Comparison of ENCODE assay signal across 1 cellular context in the genomic region with DNA sequence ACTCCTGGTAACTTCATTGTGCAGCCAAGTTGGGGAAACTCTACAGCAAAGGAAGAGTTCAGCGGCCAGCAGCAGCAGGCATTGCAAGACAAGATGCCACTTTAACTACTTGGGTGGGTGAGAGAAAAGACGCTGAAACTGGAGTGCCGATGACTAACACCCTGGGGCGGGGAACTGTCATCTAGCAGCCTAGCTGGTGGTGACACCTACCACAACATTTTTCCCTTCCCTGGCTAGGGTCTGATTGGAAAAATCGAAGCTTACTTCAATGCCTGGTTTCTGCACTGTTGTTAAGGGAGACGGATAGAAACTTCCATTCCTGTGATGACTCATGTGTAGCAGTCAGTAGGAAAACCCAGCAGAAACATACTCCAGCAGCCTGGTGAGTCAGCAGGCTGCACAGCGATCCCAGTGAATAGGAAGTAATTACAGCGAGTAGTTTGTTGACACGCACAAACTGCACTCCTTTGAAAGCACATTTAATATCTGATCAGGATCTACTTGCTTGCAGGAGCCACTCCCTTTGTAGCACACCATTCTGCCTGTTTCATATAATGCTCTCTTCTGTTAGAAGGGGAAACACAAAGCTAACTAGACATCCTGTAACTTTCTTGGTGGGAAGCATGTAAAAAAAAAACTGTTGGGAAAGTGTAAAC.
TF ChIP-seq lines count a peak whose summit lies in the region.

No MANE protein-coding gene starts in this region.

TF ChIP-seq in HepG2, 621 proteins besides CTCF, POLR2A, EP300 and RAD21 (continued from another document and continues in another):
- TF ChIP-seq, protein P1, sequence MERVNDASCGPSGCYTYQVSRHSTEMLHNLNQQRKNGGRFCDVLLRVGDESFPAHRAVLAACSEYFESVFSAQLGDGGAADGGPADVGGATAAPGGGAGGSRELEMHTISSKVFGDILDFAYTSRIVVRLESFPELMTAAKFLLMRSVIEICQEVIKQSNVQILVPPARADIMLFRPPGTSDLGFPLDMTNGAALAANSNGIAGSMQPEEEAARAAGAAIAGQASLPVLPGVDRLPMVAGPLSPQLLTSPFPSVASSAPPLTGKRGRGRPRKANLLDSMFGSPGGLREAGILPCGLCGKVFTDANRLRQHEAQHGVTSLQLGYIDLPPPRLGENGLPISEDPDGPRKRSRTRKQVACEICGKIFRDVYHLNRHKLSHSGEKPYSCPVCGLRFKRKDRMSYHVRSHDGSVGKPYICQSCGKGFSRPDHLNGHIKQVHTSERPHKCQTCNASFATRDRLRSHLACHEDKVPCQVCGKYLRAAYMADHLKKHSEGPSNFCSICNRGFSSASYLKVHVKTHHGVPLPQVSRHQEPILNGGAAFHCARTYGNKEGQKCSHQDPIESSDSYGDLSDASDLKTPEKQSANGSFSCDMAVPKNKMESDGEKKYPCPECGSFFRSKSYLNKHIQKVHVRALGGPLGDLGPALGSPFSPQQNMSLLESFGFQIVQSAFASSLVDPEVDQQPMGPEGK (CRISPR knock-in tag; IDR thresholded peaks at IDR 0.05), result no peak
- TF ChIP-seq, protein P2, sequence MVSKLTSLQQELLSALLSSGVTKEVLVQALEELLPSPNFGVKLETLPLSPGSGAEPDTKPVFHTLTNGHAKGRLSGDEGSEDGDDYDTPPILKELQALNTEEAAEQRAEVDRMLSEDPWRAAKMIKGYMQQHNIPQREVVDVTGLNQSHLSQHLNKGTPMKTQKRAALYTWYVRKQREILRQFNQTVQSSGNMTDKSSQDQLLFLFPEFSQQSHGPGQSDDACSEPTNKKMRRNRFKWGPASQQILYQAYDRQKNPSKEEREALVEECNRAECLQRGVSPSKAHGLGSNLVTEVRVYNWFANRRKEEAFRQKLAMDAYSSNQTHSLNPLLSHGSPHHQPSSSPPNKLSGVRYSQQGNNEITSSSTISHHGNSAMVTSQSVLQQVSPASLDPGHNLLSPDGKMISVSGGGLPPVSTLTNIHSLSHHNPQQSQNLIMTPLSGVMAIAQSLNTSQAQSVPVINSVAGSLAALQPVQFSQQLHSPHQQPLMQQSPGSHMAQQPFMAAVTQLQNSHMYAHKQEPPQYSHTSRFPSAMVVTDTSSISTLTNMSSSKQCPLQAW (CRISPR knock-in tag; IDR thresholded peaks at IDR 0.05), result peak; percentile 61
- no peak for TF ChIP-seq FOXM1 (CRISPR knock-in tag; IDR thresholded peaks at IDR 0.05)
- TF ChIP-seq WIZ (CRISPR knock-in tag; IDR thresholded peaks at IDR 0.05), result no peak
- TF ChIP-seq, protein P3, sequence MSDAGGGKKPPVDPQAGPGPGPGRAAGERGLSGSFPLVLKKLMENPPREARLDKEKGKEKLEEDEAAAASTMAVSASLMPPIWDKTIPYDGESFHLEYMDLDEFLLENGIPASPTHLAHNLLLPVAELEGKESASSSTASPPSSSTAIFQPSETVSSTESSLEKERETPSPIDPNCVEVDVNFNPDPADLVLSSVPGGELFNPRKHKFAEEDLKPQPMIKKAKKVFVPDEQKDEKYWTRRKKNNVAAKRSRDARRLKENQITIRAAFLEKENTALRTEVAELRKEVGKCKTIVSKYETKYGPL (CRISPR knock-in tag; IDR thresholded peaks at IDR 0.05), result no peak
- TF ChIP-seq SIX1 (CRISPR knock-in tag; IDR thresholded peaks at IDR 0.05; ENCODE audit: borderline replicate concordance), result peak; percentile 82; the same call in 1 of the 2 replicates
- no peak for TF ChIP-seq ZNF160 (CRISPR knock-in tag; IDR thresholded peaks at IDR 0.05)
- no peak for TF ChIP-seq ATF1 (CRISPR knock-in tag; IDR thresholded peaks at IDR 0.05)
- 0 out of 2 replicates have a peak, but pooled peaks have one; percentile 46 for TF ChIP-seq ZNF124 (CRISPR knock-in tag; IDR thresholded peaks at IDR 0.05)
- no peak for TF ChIP-seq SAFB2 (CRISPR knock-in tag; IDR thresholded peaks at IDR 0.05; ENCODE audit: borderline replicate concordance, low read depth)
- TF ChIP-seq, protein P4, sequence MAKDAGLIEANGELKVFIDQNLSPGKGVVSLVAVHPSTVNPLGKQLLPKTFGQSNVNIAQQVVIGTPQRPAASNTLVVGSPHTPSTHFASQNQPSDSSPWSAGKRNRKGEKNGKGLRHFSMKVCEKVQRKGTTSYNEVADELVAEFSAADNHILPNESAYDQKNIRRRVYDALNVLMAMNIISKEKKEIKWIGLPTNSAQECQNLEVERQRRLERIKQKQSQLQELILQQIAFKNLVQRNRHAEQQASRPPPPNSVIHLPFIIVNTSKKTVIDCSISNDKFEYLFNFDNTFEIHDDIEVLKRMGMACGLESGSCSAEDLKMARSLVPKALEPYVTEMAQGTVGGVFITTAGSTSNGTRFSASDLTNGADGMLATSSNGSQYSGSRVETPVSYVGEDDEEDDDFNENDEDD (CRISPR knock-in tag; IDR thresholded peaks at IDR 0.05; ENCODE audit: borderline replicate concordance), result 0 out of 2 replicates have a peak, but pooled peaks have one; percentile 26
- no peak for TF ChIP-seq ZFAT (CRISPR knock-in tag; conservative IDR thresholded peaks at IDR 0.05)
- TF ChIP-seq DMAP1 (CRISPR knock-in tag; IDR thresholded peaks at IDR 0.05), result no peak
- TF ChIP-seq HDAC1 (CRISPR knock-in tag; IDR thresholded peaks at IDR 0.05), result peak; percentile 82
- TF ChIP-seq ZFP36L2 (CRISPR knock-in tag; IDR thresholded peaks at IDR 0.05), result no peak
- TF ChIP-seq, protein P5, sequence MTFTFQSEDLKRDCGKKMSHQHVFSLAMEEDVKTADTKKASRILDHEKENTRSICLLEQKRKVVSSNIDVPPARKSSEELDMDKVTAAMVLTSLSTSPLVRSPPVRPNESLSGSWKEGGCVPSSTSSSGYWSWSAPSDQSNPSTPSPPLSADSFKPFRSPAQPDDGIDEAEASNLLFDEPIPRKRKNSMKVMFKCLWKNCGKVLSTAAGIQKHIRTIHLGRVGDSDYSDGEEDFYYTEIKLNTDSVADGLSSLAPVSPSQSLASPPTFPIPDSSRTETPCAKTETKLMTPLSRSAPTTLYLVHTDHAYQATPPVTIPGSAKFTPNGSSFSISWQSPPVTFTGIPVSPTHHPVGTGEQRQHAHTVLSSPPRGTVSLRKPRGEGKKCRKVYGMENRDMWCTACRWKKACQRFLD (CRISPR knock-in tag; IDR thresholded peaks at IDR 0.05; ENCODE audit: borderline replicate concordance), result no peak
- TF ChIP-seq, protein P6, sequence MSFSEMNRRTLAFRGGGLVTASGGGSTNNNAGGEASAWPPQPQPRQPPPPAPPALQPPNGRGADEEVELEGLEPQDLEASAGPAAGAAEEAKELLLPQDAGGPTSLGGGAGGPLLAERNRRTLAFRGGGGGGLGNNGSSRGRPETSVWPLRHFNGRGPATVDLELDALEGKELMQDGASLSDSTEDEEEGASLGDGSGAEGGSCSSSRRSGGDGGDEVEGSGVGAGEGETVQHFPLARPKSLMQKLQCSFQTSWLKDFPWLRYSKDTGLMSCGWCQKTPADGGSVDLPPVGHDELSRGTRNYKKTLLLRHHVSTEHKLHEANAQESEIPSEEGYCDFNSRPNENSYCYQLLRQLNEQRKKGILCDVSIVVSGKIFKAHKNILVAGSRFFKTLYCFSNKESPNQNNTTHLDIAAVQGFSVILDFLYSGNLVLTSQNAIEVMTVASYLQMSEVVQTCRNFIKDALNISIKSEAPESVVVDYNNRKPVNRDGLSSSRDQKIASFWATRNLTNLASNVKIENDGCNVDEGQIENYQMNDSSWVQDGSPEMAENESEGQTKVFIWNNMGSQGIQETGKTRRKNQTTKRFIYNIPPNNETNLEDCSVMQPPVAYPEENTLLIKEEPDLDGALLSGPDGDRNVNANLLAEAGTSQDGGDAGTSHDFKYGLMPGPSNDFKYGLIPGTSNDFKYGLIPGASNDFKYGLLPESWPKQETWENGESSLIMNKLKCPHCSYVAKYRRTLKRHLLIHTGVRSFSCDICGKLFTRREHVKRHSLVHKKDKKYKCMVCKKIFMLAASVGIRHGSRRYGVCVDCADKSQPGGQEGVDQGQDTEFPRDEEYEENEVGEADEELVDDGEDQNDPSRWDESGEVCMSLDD (CRISPR knock-in tag; IDR thresholded peaks at IDR 0.05; ENCODE audit: borderline replicate concordance), result no peak
- peak; percentile 69; the same call in 1 of the 2 replicates for TF ChIP-seq ZNF547 (CRISPR knock-in tag; IDR thresholded peaks at IDR 0.05)
- TF ChIP-seq SNAI1 (CRISPR knock-in tag; IDR thresholded peaks at IDR 0.05; ENCODE audit: borderline replicate concordance), result no peak
- TF ChIP-seq ZNF713 (CRISPR knock-in tag; IDR thresholded peaks at IDR 0.05), result no peak
- TF ChIP-seq, protein P7, sequence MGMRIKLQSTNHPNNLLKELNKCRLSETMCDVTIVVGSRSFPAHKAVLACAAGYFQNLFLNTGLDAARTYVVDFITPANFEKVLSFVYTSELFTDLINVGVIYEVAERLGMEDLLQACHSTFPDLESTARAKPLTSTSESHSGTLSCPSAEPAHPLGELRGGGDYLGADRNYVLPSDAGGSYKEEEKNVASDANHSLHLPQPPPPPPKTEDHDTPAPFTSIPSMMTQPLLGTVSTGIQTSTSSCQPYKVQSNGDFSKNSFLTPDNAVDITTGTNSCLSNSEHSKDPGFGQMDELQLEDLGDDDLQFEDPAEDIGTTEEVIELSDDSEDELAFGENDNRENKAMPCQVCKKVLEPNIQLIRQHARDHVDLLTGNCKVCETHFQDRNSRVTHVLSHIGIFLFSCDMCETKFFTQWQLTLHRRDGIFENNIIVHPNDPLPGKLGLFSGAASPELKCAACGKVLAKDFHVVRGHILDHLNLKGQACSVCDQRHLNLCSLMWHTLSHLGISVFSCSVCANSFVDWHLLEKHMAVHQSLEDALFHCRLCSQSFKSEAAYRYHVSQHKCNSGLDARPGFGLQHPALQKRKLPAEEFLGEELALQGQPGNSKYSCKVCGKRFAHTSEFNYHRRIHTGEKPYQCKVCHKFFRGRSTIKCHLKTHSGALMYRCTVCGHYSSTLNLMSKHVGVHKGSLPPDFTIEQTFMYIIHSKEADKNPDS (CRISPR knock-in tag; IDR thresholded peaks at IDR 0.05), result peak; percentile 94
- TF ChIP-seq ZNF235 (CRISPR knock-in tag; IDR thresholded peaks at IDR 0.05; ENCODE audit: borderline replicate concordance), result no peak
- no peak for TF ChIP-seq NONO (IDR thresholded peaks at IDR 0.05)
- no peak for TF ChIP-seq NONO (CRISPR knock-in tag; conservative IDR thresholded peaks at IDR 0.05)
- TF ChIP-seq BCL6 (CRISPR knock-in tag; IDR thresholded peaks at IDR 0.05), result peak; percentile 70
- no peak for TF ChIP-seq ZNF24 (IDR thresholded peaks at IDR 0.05)
- TF ChIP-seq, protein P8, sequence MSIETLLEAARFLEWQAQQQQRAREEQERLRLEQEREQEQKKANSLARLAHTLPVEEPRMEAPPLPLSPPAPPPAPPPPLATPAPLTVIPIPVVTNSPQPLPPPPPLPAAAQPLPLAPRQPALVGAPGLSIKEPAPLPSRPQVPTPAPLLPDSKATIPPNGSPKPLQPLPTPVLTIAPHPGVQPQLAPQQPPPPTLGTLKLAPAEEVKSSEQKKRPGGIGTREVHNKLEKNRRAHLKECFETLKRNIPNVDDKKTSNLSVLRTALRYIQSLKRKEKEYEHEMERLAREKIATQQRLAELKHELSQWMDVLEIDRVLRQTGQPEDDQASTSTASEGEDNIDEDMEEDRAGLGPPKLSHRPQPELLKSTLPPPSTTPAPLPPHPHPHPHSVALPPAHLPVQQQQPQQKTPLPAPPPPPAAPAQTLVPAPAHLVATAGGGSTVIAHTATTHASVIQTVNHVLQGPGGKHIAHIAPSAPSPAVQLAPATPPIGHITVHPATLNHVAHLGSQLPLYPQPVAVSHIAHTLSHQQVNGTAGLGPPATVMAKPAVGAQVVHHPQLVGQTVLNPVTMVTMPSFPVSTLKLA (IDR thresholded peaks at IDR 0.05), result peak; percentile 28; the same call in 1 of the 2 replicates
- TF ChIP-seq NFE2 (CRISPR knock-in tag; IDR thresholded peaks at IDR 0.05), result 0 out of 2 replicates have a peak, but pooled peaks have one; percentile 50
- TF ChIP-seq ZNF850 (CRISPR knock-in tag; conservative IDR thresholded peaks at IDR 0.05), result no peak
- no peak for TF ChIP-seq SPEN (CRISPR knock-in tag; IDR thresholded peaks at IDR 0.05; ENCODE audit: low read depth)
- no peak for TF ChIP-seq ZNF10 (CRISPR knock-in tag; IDR thresholded peaks at IDR 0.05; ENCODE audit: borderline replicate concordance, low read depth)
- TF ChIP-seq POGZ (CRISPR knock-in tag; IDR thresholded peaks at IDR 0.05), result peak; percentile 63
- TF ChIP-seq, protein P9, sequence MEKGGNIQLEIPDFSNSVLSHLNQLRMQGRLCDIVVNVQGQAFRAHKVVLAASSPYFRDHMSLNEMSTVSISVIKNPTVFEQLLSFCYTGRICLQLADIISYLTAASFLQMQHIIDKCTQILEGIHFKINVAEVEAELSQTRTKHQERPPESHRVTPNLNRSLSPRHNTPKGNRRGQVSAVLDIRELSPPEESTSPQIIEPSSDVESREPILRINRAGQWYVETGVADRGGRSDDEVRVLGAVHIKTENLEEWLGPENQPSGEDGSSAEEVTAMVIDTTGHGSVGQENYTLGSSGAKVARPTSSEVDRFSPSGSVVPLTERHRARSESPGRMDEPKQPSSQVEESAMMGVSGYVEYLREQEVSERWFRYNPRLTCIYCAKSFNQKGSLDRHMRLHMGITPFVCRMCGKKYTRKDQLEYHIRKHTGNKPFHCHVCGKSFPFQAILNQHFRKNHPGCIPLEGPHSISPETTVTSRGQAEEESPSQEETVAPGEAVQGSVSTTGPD (CRISPR knock-in tag; IDR thresholded peaks at IDR 0.05), result no peak
- TF ChIP-seq TSC22D2 (CRISPR knock-in tag; IDR thresholded peaks at IDR 0.05; ENCODE audit: borderline replicate concordance), result no peak
- TF ChIP-seq, protein P10, sequence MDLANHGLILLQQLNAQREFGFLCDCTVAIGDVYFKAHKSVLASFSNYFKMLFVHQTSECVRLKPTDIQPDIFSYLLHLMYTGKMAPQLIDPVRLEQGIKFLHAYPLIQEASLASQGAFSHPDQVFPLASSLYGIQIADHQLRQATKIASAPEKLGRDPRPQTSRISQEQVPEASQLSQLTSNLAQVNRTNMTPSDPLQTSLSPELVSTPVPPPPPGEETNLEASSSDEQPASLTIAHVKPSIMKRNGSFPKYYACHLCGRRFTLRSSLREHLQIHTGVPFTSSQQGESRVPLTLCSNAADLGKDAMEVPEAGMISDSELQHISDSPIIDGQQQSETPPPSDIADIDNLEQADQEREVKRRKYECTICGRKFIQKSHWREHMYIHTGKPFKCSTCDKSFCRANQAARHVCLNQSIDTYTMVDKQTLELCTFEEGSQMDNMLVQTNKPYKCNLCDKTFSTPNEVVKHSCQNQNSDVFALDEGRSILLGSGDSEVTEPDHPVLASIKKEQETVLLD (CRISPR knock-in tag; IDR thresholded peaks at IDR 0.05; ENCODE audit: low read depth), result no peak
- TF ChIP-seq ZNF274 (CRISPR knock-in tag; IDR thresholded peaks at IDR 0.05), result no peak
- TF ChIP-seq CHD4 (IDR thresholded peaks at IDR 0.05; ENCODE audit: borderline replicate concordance, low read length), result no peak
- peak; percentile 85 for TF ChIP-seq MED1 (CRISPR knock-in tag; IDR thresholded peaks at IDR 0.05)
- no peak for TF ChIP-seq ZIK1 (CRISPR knock-in tag; IDR thresholded peaks at IDR 0.05; ENCODE audit: borderline replicate concordance, low read depth)
- no peak for TF ChIP-seq HNF4A (CRISPR knock-in tag; IDR thresholded peaks at IDR 0.05)
- TF ChIP-seq TCF7 (IDR thresholded peaks at IDR 0.05; ENCODE audit: low read depth), result peak; percentile 74
- TF ChIP-seq KDM5B (CRISPR knock-in tag; IDR thresholded peaks at IDR 0.05; ENCODE audit: borderline replicate concordance), result no peak
- no peak for TF ChIP-seq NFIB (CRISPR knock-in tag; IDR thresholded peaks at IDR 0.05; ENCODE audit: borderline replicate concordance)
